ENCODE assay signal across 8 cellular contexts in the genomic region with DNA sequence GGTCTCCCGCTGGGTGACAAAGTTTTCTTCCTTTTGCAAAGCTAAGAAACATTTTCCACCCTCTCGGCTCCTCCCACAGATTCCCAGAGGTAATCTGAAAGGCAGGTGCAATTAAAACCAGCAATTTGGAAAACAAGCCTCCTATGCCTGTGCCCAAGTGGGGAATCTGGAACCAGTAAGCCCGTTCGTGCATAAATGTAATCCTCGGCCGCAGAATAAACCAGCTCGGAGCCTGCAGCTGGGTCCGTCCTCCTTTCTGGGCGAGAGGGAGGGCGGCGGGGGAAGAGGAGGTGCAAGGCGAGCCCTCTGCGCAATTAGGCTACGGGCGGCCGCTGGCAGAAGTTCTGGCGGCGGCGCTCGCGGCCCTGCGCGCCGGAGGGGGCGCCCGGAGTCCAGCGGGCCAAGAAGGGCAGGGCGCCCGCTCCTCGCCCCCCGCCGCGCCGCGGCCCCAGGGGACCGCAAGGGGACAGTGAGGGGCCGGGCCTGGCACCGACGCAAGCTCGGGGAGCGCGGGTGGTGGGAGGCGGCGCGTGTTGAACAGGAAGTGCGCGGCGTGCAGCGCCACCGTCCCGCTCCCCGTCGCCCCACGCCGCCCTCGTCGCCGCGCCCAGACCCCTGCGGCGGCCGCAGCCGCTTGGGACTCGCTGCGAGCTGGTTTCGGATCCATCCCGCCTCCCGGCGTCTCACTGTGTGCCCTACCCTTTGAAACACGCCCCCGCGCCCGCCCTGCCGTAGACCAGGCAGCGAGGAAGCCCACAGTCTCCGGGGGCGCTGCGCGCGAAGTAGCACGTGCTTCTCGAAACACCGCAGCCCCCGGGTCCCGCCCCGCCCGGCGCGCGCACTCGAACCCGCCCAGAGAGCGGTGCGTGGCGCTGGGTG. TPM values are rescaled to one million over a fixed set of nuclear protein-coding genes. Genes with fewer than 3 reads are reported as not detected.
DNase-seq lines count a peak whose midpoint lies in the region; TF ChIP-seq lines count a peak whose summit lies in the region.

PRKAG2 (minus strand) TSS at position 217 of the 879 bp plus-strand sequence. CDS start 495 bp downstream, outside the sequence.

- H3K4me3 Mint-ChIP-seq in HFFc6: peak within 1 kb of the TSS; percentile 86

- H3K27me3 ChIP-seq in GM06990 (replicated peaks; ENCODE audit: control insufficient read depth, insufficient read depth, low read length) (no peaks in the 10 kb centered on the region), dorsolateral prefrontal cortex (no peaks in the 10 kb centered on the region)

- H3K27me3 Mint-ChIP-seq in HFFc6 (ENCODE audit: insufficient read depth): peaks cover 44% of the 10 kb centered on the region

- H3K9me3 Mint-ChIP-seq in HFFc6: no peaks in the 10 kb centered on the region

- H3K4me3 ChIP-seq in GM06990 (replicated peaks; ENCODE audit: low read depth, low read length) (peak within 1 kb of the TSS; percentile 65), dorsolateral prefrontal cortex (peak within 1 kb of the TSS; percentile 57 to 91 (median 81))

- peaks cover 15% of the 10 kb centered on the region for H3K4me1 Mint-ChIP-seq in HFFc6 (ENCODE audit: low read depth)

- no peak within 1 kb of the TSS for H3K27ac Mint-ChIP-seq in HFFc6

- H3K36me3 Mint-ChIP-seq in HFFc6 (ENCODE audit: low read depth): no peaks in the 10 kb centered on the region

- peak; percentile 6 for TF ChIP-seq CTCF in GM06990 (IDR thresholded peaks at IDR 0.05; ENCODE audit: insufficient read depth, low read length, poor library complexity, severe bottlenecking)
- no peak; the same call in 1 of the 2 replicates for TF ChIP-seq CTCF in HFFc6 (IDR thresholded peaks at IDR 0.05)
- peak in 17 of 56 donors; percentile 1 to 35 (median 16) for TF ChIP-seq CTCF in dorsolateral prefrontal cortex (IDR thresholded peaks at IDR 0.05 in 54 of 56, conservative IDR thresholded peaks at IDR 0.05 in 2 of 56; ENCODE audit: low read depth in 1 of 56, partially characterized antibody in 56 of 56)

- peak within 1 kb of the TSS in 58 of 59 donors; percentile 15 to 92 (median 84) for H3K27ac ChIP-seq in dorsolateral prefrontal cortex

- H3K36me3 ChIP-seq in GM06990 (ENCODE audit: control insufficient read depth, insufficient read depth, low read length): no peaks in the 10 kb centered on the region

- DNase-seq in GM06990 (ENCODE audit: extremely low read depth, insufficient read length) (peak; percentile 47), HFFc6 (no peak), NCI-H2107 (lab: John Stamatoyannopoulos, UW) (peak; percentile 49), dorsolateral prefrontal cortex (peak in 7 of 10 donors; percentile 49 to 81 (median 61)), lung microvascular endothelial cell (ENCODE audit: low read depth in 2 of 2) (peak; percentile 18 to 39), cerebellar nuclear complex (lab: John Stamatoyannopoulos, UW) (no peak)
- DNase-seq in activated CD4-positive, alpha-beta T cell treated with anti-CD3 and anti-CD28 coated beads, Interleukin-2, amount 50 U/mL, for 4 hours: peak; percentile 77 to 81
- peak; percentile 61 to 76 (median 66) for DNase-seq in stimulated activated CD4-positive, alpha-beta T cell treated with anti-CD3 and anti-CD28 coated beads, TNF-alpha, amount 100 ng/mL, for 4 hours (ENCODE audit: low read depth in 3 of 3)

- intact Hi-C loops in dorsolateral prefrontal cortex (cut with DNase I): loop anchor here in 1 of 2 donors (5.0 kb wide), 1 partner anchor 65 kb away; no protein-coding TSS in a partner anchor

RNA-seq across cellular contexts. Expression of gene PRKAG2, which starts in this region (rescaled TPM):
- total RNA-seq in HFFc6 (2021; fragmentation: NEBNext Ultra II Directional; extraction: Animal tissue kit (Norgen Biotek cat#: 25700)): 10 to 100 TPM; 15.1 to 19.2 (median 18.4) TPM
- total RNA-seq in dorsolateral prefrontal cortex (100 to 1,000 TPM in 3 of 120 experiments, 10 to 100 TPM in 117; 39.2 to 105 (median 77.5) TPM), lung microvascular endothelial cell (11.6 and 13.5 TPM in 2 replicates)

Comparison
In these comparisons a context has a peak if more than half of its experiments do, and no peak if none do; other contexts are left out.
1. DNase-seq: peak in GM06990 (single experiment), NCI-H2107 (single experiment), activated CD4-positive, alpha-beta T cell treated with anti-CD3 and anti-CD28 coated beads, Interleukin-2, amount 50 U/mL, for 4 hours (2 of 2), dorsolateral prefrontal cortex (7 of 10), lung microvascular endothelial cell (2 of 2) and stimulated activated CD4-positive, alpha-beta T cell treated with anti-CD3 and anti-CD28 coated beads, TNF-alpha, amount 100 ng/mL, for 4 hours (3 of 3); none in HFFc6 (single experiment) and cerebellar nuclear complex (0 of 2).